In genomic region chr19:50794778-50795664, GRCh38 we compare ENCODE assay signal across 9 cellular contexts. TPM values are rescaled to one million over a fixed set of nuclear protein-coding genes. Genes with fewer than 3 reads are reported as not detected.
A peak's percentile ranks its signal among the peaks of the same experiment; 100 is the strongest.
DNase-seq lines count a peak whose midpoint lies in the region; ATAC-seq and TF ChIP-seq lines count a peak whose summit lies in the region.
"Had no signal": no experiment of that assay in that cellular context is flagged by ENCODE, and none has a peak within 500 bp of the region (broad histone marks: within the 10 kb centered on the region; RNA-seq: fewer than 3 reads in every experiment).

No MANE protein-coding gene starts in this region.

- no peaks in the 10 kb centered on the region for H3K27me3 ChIP-seq in CD4-positive, alpha-beta T cell (ENCODE audit: control insufficient read depth, insufficient read depth, low read length)
- H3K27me3 ChIP-seq in colonic mucosa = no peaks in the 10 kb centered on the region
- H3K27me3 ChIP-seq in esophagus muscularis mucosa = peaks cover 0 to 33% (median 0%) of the 10 kb centered on the region in 4 donors

- CTCF ChIA-PET in CD4-positive, alpha-beta T cell (lab: Charles Lee) = interaction anchor here (1.3 to 1.4 kb wide), 2 partner anchors 11 to 127 kb away, joined by 3 to 4 read pairs; no protein-coding TSS in a partner anchor
- CTCF ChIA-PET in OCI-LY7 (lab: Charles Lee; ENCODE audit: unreplicated experiment) = no interaction called here

- no peaks in the 10 kb centered on the region for H3K9me2 ChIP-seq in OCI-LY7 (ENCODE audit: insufficient read depth, low read length)

- no peak overlapping the region for H3K4me3 ChIP-seq in OCI-LY7 (ENCODE audit: low read depth, low read length, poor library complexity, severe bottlenecking)
- no peak overlapping the region for H3K4me3 ChIP-seq in colonic mucosa
- no peak overlapping the region for H3K4me3 ChIP-seq in esophagus muscularis mucosa

- no peaks in the 10 kb centered on the region for H3K27me3 Mint-ChIP-seq in CD4-positive, alpha-beta T cell

- intact Hi-C loops in CD4-positive, alpha-beta T cell (cut with DNase I, micrococcal nuclease) = no loop called here
- intact Hi-C loops in OCI-LY7 (cut with micrococcal nuclease; ENCODE audit: unreplicated experiment) = no loop called here
- intact Hi-C loops in colonic mucosa (cut with DNase I) = no loop called here
- intact Hi-C loops in esophagus muscularis mucosa (cut with DNase I) = no loop called here

- TSS peak; percentile 9 for BruUV-seq in OCI-LY7 (replicated peaks; lab: Mats Ljungman, UMichigan)

- 31% methylated on average over 10 of the region's 23 CpGs for WGBS in esophagus muscularis mucosa

- no peaks in the 10 kb centered on the region for H3K9me3 Mint-ChIP-seq in CD4-positive, alpha-beta T cell

- H3K27ac Mint-ChIP-seq in CD4-positive, alpha-beta T cell = peak overlapping the region; percentile 33

- H3K27ac ChIP-seq in CD4-positive, alpha-beta T cell (ENCODE audit: low read depth, low read length) = no peak overlapping the region
- H3K27ac ChIP-seq in OCI-LY7 (ENCODE audit: low read depth, low read length, poor library complexity, severe bottlenecking) (peak overlapping the region; percentile 18), colonic mucosa (no peak overlapping the region), esophagus muscularis mucosa (replicated peaks in 1 of 4) (no peak overlapping the region)

- peaks cover 16% of the 10 kb centered on the region; the same call in 1 of the 2 replicates for H4K20me1 ChIP-seq in OCI-LY7 (ENCODE audit: insufficient read depth, low read length)

- POLR2A ChIA-PET in CD4-positive, alpha-beta T cell (lab: Charles Lee) = no interaction called here
- POLR2A ChIA-PET in OCI-LY7 (lab: Charles Lee) = interaction anchor here (0.6 kb wide), 1 partner anchor 305 kb away, joined by 7 read pairs; no protein-coding TSS in a partner anchor

- TF ChIP-seq POLR2A in erythroblast (IDR thresholded peaks at IDR 0.05; ENCODE audit: low read length) = peak; percentile 73
- TF ChIP-seq POLR2A in esophagus muscularis mucosa (IDR thresholded peaks at IDR 0.05; ENCODE audit: low read depth) = no peak

- H3K9me3 ChIP-seq in CD4-positive, alpha-beta T cell (ENCODE audit: control insufficient read depth, low read length) = no peaks in the 10 kb centered on the region
- H3K9me3 ChIP-seq in OCI-LY7 (ENCODE audit: low read length) (no peaks in the 10 kb centered on the region), colonic mucosa (no peaks in the 10 kb centered on the region), esophagus muscularis mucosa (no peaks in the 10 kb centered on the region)

- no peak for ATAC-seq in CD4-positive, alpha-beta T cell (ENCODE audit: poor library complexity)
- no peak for ATAC-seq in HG02938 (IDR thresholded peaks at IDR 0.05; ENCODE audit: unreplicated experiment)

- peaks cover 21% of the 10 kb centered on the region for H3K36me3 Mint-ChIP-seq in CD4-positive, alpha-beta T cell (ENCODE audit: low read depth)

- no peak overlapping the region for H2AFZ ChIP-seq in OCI-LY7 (ENCODE audit: low read length)

- H3K4me1 Mint-ChIP-seq in CD4-positive, alpha-beta T cell (ENCODE audit: low read depth) = peaks cover 5% of the 10 kb centered on the region

- no peak for TF ChIP-seq EP300 in esophagus muscularis mucosa (IDR thresholded peaks at IDR 0.05)

- H3K36me3 ChIP-seq in OCI-LY7 (ENCODE audit: insufficient read depth, low read length) (peaks cover 51% of the 10 kb centered on the region), colonic mucosa (no peaks in the 10 kb centered on the region), esophagus muscularis mucosa (peaks cover 11 to 45% (median 33%) of the 10 kb centered on the region in 4 donors)

- in situ Hi-C loops in GM13977 (cut with MboI; ENCODE audit: low pct_unique_long_range_greater_than_20kb, low sequenced_read_pairs, unreplicated experiment) = loop anchor here (10.0 to 25.0 kb wide), 3 partner anchors 120 to 433 kb away; partner anchors contain the start of genes KLK4 and NAPSA

- H3K4me3 Mint-ChIP-seq in CD4-positive, alpha-beta T cell = no peak overlapping the region

- H3K79me2 ChIP-seq in OCI-LY7 (ENCODE audit: insufficient read depth, low read depth, low read length) = peaks cover 4% of the 10 kb centered on the region; the same call in 1 of the 2 replicates

- TF ChIP-seq CTCF in CD4-positive, alpha-beta T cell (IDR thresholded peaks at IDR 0.05) = no peak
- TF ChIP-seq CTCF in GM13977 (IDR thresholded peaks at IDR 0.05; ENCODE audit: extremely low read depth, insufficient read depth, missing control alignments) (peak; percentile 8), OCI-LY7 (conservative IDR thresholded peaks at IDR 0.05; ENCODE audit: low read length) (peak; percentile 51), colonic mucosa (IDR thresholded peaks at IDR 0.05) (no peak), esophagus muscularis mucosa (IDR thresholded peaks at IDR 0.05) (no peak)

- no peak overlapping the region for H3K4me2 ChIP-seq in OCI-LY7 (ENCODE audit: low read length)

- peaks cover 8% of the 10 kb centered on the region for H3K4me1 ChIP-seq in OCI-LY7 (ENCODE audit: insufficient read depth, low read length, poor library complexity, severe bottlenecking)
- no peaks in the 10 kb centered on the region for H3K4me1 ChIP-seq in colonic mucosa
- no peaks in the 10 kb centered on the region for H3K4me1 ChIP-seq in esophagus muscularis mucosa

- no peak for DNase-seq in CD4-positive, alpha-beta T cell
- DNase-seq in GM13977 (ENCODE audit: low spot score) (peak; percentile 44), OCI-LY7 (ENCODE audit: low spot score) (peak; percentile 55), erythroblast (lab: John Stamatoyannopoulos, UW) (no peak), GM19238 (ENCODE audit: insufficient read length, low spot score) (no peak), colonic mucosa (no peak), esophagus muscularis mucosa (ENCODE audit: extremely low spot score) (no peak)

- no peak overlapping the region for H3K9ac ChIP-seq in colonic mucosa (ENCODE audit: low read depth in 2 of 2, low read length in 2 of 2)

RNA-seq across cellular contexts. Expression of gene ACP4, which starts 4.8 kb away (rescaled TPM):
- not detected for total RNA-seq in CD4-positive, alpha-beta T cell
- not detected in 2 replicates for total RNA-seq in OCI-LY7 (2014; rRNA removed; shearing (Covaris generic))
- total RNA-seq in OCI-LY7 (2022) (not detected in 2 replicates), colonic mucosa (not detected), esophagus muscularis mucosa (not detected)
- total RNA-seq: activated CD8-positive, alpha-beta memory T cell treated with anti-CD3 and anti-CD28 coated beads for 36 hours had no signal

RNA-seq across cellular contexts. Expression of gene GPR32, which starts 24.8 kb away (rescaled TPM):
- not detected for total RNA-seq in CD4-positive, alpha-beta T cell
- not detected in 2 replicates for total RNA-seq in OCI-LY7 (2014; rRNA removed; shearing (Covaris generic))
- total RNA-seq in OCI-LY7 (2022) (not detected in 2 replicates), colonic mucosa (not detected), esophagus muscularis mucosa (not detected)
- total RNA-seq: activated CD8-positive, alpha-beta memory T cell treated with anti-CD3 and anti-CD28 coated beads for 36 hours had no signal

RNA-seq across cellular contexts. Expression of gene KLK1, which starts 28.6 kb away (rescaled TPM):
- not detected for total RNA-seq in CD4-positive, alpha-beta T cell
- total RNA-seq in OCI-LY7 (2014; rRNA removed; shearing (Covaris generic)) = not detected in 2 replicates
- total RNA-seq in OCI-LY7 (2022) = 3.4 and 5.1 TPM in 2 replicates
- 100 to 1,000 TPM; 104 to 130 TPM for total RNA-seq in colonic mucosa
- not detected for total RNA-seq in esophagus muscularis mucosa

RNA-seq across cellular contexts. Expression of gene KLK15, which starts 38.4 kb away (rescaled TPM):
- total RNA-seq in CD4-positive, alpha-beta T cell = not detected
- total RNA-seq in OCI-LY7 (2014; rRNA removed; shearing (Covaris generic)) = not detected in 2 replicates
- total RNA-seq in OCI-LY7 (2022) (not detected in 2 replicates), colonic mucosa (1 to 10 TPM; 2.9 to 3.6 TPM), esophagus muscularis mucosa (not detected)
- total RNA-seq: activated CD8-positive, alpha-beta memory T cell treated with anti-CD3 and anti-CD28 coated beads for 36 hours had no signal

RNA-seq across cellular contexts. Expression of gene KLK3, which starts 59.7 kb away (rescaled TPM):
- not detected for total RNA-seq in CD4-positive, alpha-beta T cell
- total RNA-seq in OCI-LY7 (2014; rRNA removed; shearing (Covaris generic)) = not detected in 2 replicates
- not detected in 2 replicates for total RNA-seq in OCI-LY7 (2022)
- 1 to 10 TPM; 2.4 to 2.5 TPM for total RNA-seq in colonic mucosa
- not detected for total RNA-seq in esophagus muscularis mucosa
- total RNA-seq: activated CD8-positive, alpha-beta memory T cell treated with anti-CD3 and anti-CD28 coated beads for 36 hours had no signal

Comparison
In these comparisons a context has a peak if more than half of its experiments do, and no peak if none do; other contexts are left out.
1. DNase-seq: peak in GM13977 (single experiment) and OCI-LY7 (single experiment); none in CD4-positive, alpha-beta T cell (0 of 10), erythroblast (0 of 2), GM19238 (single experiment), colonic mucosa (single experiment) and esophagus muscularis mucosa (single experiment).
2. CTCF ChIP-seq: peak in GM13977 (single experiment) and OCI-LY7 (single experiment); none in CD4-positive, alpha-beta T cell (single experiment), colonic mucosa (single experiment) and esophagus muscularis mucosa (0 of 3).
3. RNA of gene KLK1, which starts 28.6 kb away (total RNA-seq): 104 to 130 TPM in colonic mucosa; 3.4 to 5.1 TPM in OCI-LY7, not detected in CD4-positive, alpha-beta T cell and not detected in esophagus muscularis mucosa; every median in the first group is over 10 times any median in the second.